In the genomic region with DNA sequence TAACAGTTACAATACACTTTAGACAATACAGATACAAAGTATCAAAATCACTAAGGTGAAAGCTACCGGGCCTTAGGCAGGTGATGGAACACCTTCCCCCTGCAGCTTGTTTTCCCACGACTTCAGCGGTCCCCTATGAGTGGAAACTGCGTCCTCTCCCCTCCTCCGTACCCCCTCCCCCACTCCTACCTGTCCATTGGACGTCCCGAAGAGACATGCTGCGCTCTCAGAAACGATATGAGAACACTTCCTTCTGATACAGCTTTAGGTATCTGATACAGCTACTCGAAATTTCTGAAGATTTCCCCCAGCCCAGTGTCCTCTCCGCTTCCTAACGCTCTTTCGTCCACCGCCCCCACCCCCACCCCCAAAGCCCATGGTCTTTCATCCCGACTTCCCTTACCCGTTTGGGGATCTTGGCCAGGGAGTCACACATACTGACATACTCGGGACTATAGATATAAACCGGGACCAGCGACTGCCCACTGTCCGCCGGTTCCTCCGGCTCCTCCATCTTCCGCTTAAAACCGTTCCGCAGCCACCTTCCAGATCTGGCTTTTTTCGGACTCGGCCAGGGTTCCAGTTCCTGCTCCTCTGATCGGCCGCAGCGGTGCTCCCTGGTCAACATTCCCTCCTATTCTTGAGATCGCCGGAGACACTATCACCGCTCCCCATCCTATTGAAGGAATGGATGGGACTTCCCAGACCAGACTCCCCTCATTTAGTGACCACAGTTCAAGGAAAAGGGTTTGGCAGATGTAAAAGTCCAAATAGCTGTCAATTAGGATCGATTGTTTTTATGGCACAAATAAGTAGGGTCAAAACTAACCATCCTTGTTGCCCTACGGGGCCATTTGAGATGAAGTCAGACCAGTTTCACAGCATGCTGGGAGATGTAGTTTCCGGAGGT, we compare ENCODE assay signal across 8 cellular contexts. TPM values are rescaled to one million over a fixed set of nuclear protein-coding genes. Genes with fewer than 3 reads are reported as not detected.
A peak's percentile ranks its signal among the peaks of the same experiment; 100 is the strongest.
DNase-seq lines count a peak whose midpoint lies in the region; ATAC-seq and TF ChIP-seq lines count a peak whose summit lies in the region.

A gene (minus strand): TSS at position 596 of the 910 bp plus-strand sequence. CDS start 82 bp downstream, at position 514.

- DNase-seq in DMS53 (lab: John Stamatoyannopoulos, UW) (peak; percentile 88), NOMO-1 treated with dmso at 0.1 percent for 144 hours (lab: John Stamatoyannopoulos, UW; ENCODE audit: unreplicated experiment) (peak; percentile 61), activated T-cell treated with anti-CD3 and anti-CD28 coated beads for 24 hours (ENCODE audit: low read depth) (peak; percentile 32), erythroblast (lab: John Stamatoyannopoulos, UW) (peak; percentile 84 to 85), mucosa of descending colon (peak; percentile 67 to 75 (median 68))
- peak; percentile 37 to 53 for DNase-seq in stimulated activated naive CD8-positive, alpha-beta T cell treated with anti-CD3 and anti-CD28 coated beads, Interleukin-15, amount 100 ng/mL, for 72 hours

- H3K27me3 Mint-ChIP-seq in stimulated activated naive CD8-positive, alpha-beta T cell treated with anti-CD3 and anti-CD28 coated beads, Interleukin-15, amount 100 ng/mL, for 72 hours = no peaks in the 10 kb centered on the region

- intact Hi-C loops in mucosa of descending colon (cut with DNase I, micrococcal nuclease) = no loop called here

- H3K27ac Mint-ChIP-seq in stimulated activated naive CD8-positive, alpha-beta T cell treated with anti-CD3 and anti-CD28 coated beads, Interleukin-15, amount 100 ng/mL, for 72 hours = peak within 1 kb of the TSS; percentile 93 to 98

- peak within 1 kb of the TSS; percentile 94 for H3K27ac ChIP-seq in HUES6 (ENCODE audit: low read depth, low read length)

- H3K4me3 Mint-ChIP-seq in stimulated activated naive CD8-positive, alpha-beta T cell treated with anti-CD3 and anti-CD28 coated beads, Interleukin-15, amount 100 ng/mL, for 72 hours = peak within 1 kb of the TSS; percentile 87 to 95

- H3K9me3 Mint-ChIP-seq in stimulated activated naive CD8-positive, alpha-beta T cell treated with anti-CD3 and anti-CD28 coated beads, Interleukin-15, amount 100 ng/mL, for 72 hours = no peaks in the 10 kb centered on the region

- peaks cover 16% of the 10 kb centered on the region for H3K36me3 ChIP-seq in HUES6 (ENCODE audit: control insufficient read depth, insufficient read depth, low read length)
- H3K36me3 ChIP-seq in mucosa of descending colon (ENCODE audit: low read depth) = no peaks in the 10 kb centered on the region

- no peak for TF ChIP-seq CTCF in mucosa of descending colon (IDR thresholded peaks at IDR 0.05)

- ATAC-seq in GM21526 (IDR thresholded peaks at IDR 0.05; ENCODE audit: low FRiP score, unreplicated experiment) (peak; percentile 96), mucosa of descending colon (peak; percentile 93)
- ATAC-seq in stimulated activated naive CD8-positive, alpha-beta T cell treated with anti-CD3 and anti-CD28 coated beads, Interleukin-15, amount 100 ng/mL, for 72 hours = peak; percentile 94

- peaks cover 14% of the 10 kb centered on the region for H3K27me3 ChIP-seq in HUES6 (ENCODE audit: control insufficient read depth, insufficient read depth, low read length)

- H3K4me1 Mint-ChIP-seq in stimulated activated naive CD8-positive, alpha-beta T cell treated with anti-CD3 and anti-CD28 coated beads, Interleukin-15, amount 100 ng/mL, for 72 hours = no peaks in the 10 kb centered on the region

- peak within 1 kb of the TSS; percentile 98 for H3K9ac ChIP-seq in HUES6 (ENCODE audit: low read length)

- H3K4me3 ChIP-seq in HUES6 (ENCODE audit: low read depth, low read length) (peak within 1 kb of the TSS; percentile 99), mucosa of descending colon (peak within 1 kb of the TSS; percentile 22)

- peaks cover 2% of the 10 kb centered on the region; the same call in 1 of the 2 replicates for H3K9me3 ChIP-seq in HUES6 (ENCODE audit: control insufficient read depth, insufficient read depth, low read depth, low read length)
- H3K9me3 ChIP-seq in mucosa of descending colon = no peaks in the 10 kb centered on the region

- peak; percentile 34 for TF ChIP-seq POLR2A in erythroblast (IDR thresholded peaks at IDR 0.05; ENCODE audit: low read length)

- H3K4me1 ChIP-seq in HUES6 (ENCODE audit: control insufficient read depth, insufficient read depth, low read length) (no peaks in the 10 kb centered on the region), mucosa of descending colon (ENCODE audit: low read depth) (no peaks in the 10 kb centered on the region)

RNA-seq across cellular contexts. Expression of the gene that starts here (rescaled TPM):
- 10 to 100 TPM; 24.4 to 29.4 (median 28.5) TPM for total RNA-seq in mucosa of descending colon

Comparison
In these comparisons a context has a peak if more than half of its experiments do, and no peak if none do; other contexts are left out.
1. Peak in every context shown above with its lines: DNase-seq, ATAC-seq, H3K4me3 ChIP-seq and H3K27ac ChIP-seq.
2. DNase-seq: peak in every context shown above with its lines; median percentile 88 in DMS53; 84 in erythroblast; 68 in mucosa of descending colon; 61 in NOMO-1 treated with dmso at 0.1 percent for 144 hours; 45 in stimulated activated naive CD8-positive, alpha-beta T cell treated with anti-CD3 and anti-CD28 coated beads, Interleukin-15, amount 100 ng/mL, for 72 hours; 32 in activated T-cell treated with anti-CD3 and anti-CD28 coated beads for 24 hours.